23 cellular contexts compared by ENCODE assay signal in genomic region chr6:143607168-143607567, GRCh38.
A peak's percentile ranks its signal among the peaks of the same experiment; 100 is the strongest.
DNase-seq lines count a peak whose midpoint lies in the region; ATAC-seq and TF ChIP-seq lines count a peak whose summit lies in the region.
"Had no signal": no experiment of that assay in that cellular context is flagged by ENCODE, and none has a peak within 500 bp of the region (broad histone marks: within the 10 kb centered on the region; RNA-seq: fewer than 3 reads in every experiment).

No MANE protein-coding gene starts in this region.

- ATAC-seq in activated CD8-positive, alpha-beta T cell treated with anti-CD3 and anti-CD28 coated beads for 36 hours, result peak; percentile 55
- ATAC-seq in activated CD8-positive, alpha-beta T cell treated with anti-CD3 and anti-CD28 coated beads, Interleukin-2, amount 10 ng/mL, durations not matched to agents 7 days and 5 days, result no peak
- ATAC-seq in Panc1 (no peak), left lobe of liver (peak; percentile 21), GM19455 (IDR thresholded peaks at IDR 0.05; ENCODE audit: unreplicated experiment) (no peak)
- ATAC-seq in stimulated activated memory B cell treated with anti-CD40 and anti-IgM and Interleukin-4, amounts not matched to agents 10 μg/mL and 1 μg/mL and 100 μg/mL, for 72 hours, result no peak
- ATAC-seq: CD8-positive, alpha-beta T cell had no signal

- CTCF ChIA-PET in activated CD8-positive, alpha-beta T cell treated with anti-CD3 and anti-CD28 coated beads for 36 hours (lab: Charles Lee), result no interaction called here
- CTCF ChIA-PET in activated CD8-positive, alpha-beta T cell treated with anti-CD3 and anti-CD28 coated beads, Interleukin-2, amount 10 ng/mL, durations not matched to agents 7 days and 5 days (lab: Charles Lee), result no interaction called here
- CTCF ChIA-PET in Panc1 (lab: Charles Lee), result no interaction called here

- no peak for TF ChIP-seq CTCF in activated CD8-positive, alpha-beta T cell treated with anti-CD3 and anti-CD28 coated beads for 36 hours (IDR thresholded peaks at IDR 0.05)
- TF ChIP-seq CTCF in Panc1 (IDR thresholded peaks at IDR 0.05), result no peak
- no peak for TF ChIP-seq CTCF in VCaP (conservative IDR thresholded peaks at IDR 0.05)

- no peaks in the 10 kb centered on the region for H3K9me3 ChIP-seq in Panc1 (ENCODE audit: control insufficient read depth, insufficient read depth, low read depth, low read length)

- intact Hi-C loops in activated CD8-positive, alpha-beta T cell treated with anti-CD3 and anti-CD28 coated beads for 36 hours (cut with micrococcal nuclease), result no loop called here
- intact Hi-C loops in Panc1 (cut with micrococcal nuclease; ENCODE audit: unreplicated experiment), result no loop called here

- POLR2A ChIA-PET in activated CD8-positive, alpha-beta T cell treated with anti-CD3 and anti-CD28 coated beads for 36 hours (lab: Charles Lee), result no interaction called here
- POLR2A ChIA-PET in activated CD8-positive, alpha-beta T cell treated with anti-CD3 and anti-CD28 coated beads, Interleukin-2, amount 10 ng/mL, durations not matched to agents 7 days and 5 days (lab: Charles Lee), result no interaction called here
- POLR2A ChIA-PET in Panc1 (lab: Charles Lee), result no interaction called here

- H3K27ac Mint-ChIP-seq in activated CD8-positive, alpha-beta T cell treated with anti-CD3 and anti-CD28 coated beads for 36 hours, result no peak overlapping the region
- H3K27ac Mint-ChIP-seq in activated CD8-positive, alpha-beta T cell treated with anti-CD3 and anti-CD28 coated beads, Interleukin-2, amount 10 ng/mL, durations not matched to agents 7 days and 5 days, result no peak overlapping the region
- no peak overlapping the region for H3K27ac Mint-ChIP-seq in stimulated activated memory B cell treated with anti-CD40 and anti-IgM and Interleukin-4, amounts not matched to agents 10 μg/mL and 1 μg/mL and 100 μg/mL, for 72 hours
- H3K27ac Mint-ChIP-seq: CD8-positive, alpha-beta T cell; IgD-negative memory B cell had no signal

- no peaks in the 10 kb centered on the region for H3K27me3 Mint-ChIP-seq in activated CD8-positive, alpha-beta T cell treated with anti-CD3 and anti-CD28 coated beads for 36 hours
- H3K27me3 Mint-ChIP-seq in activated CD8-positive, alpha-beta T cell treated with anti-CD3 and anti-CD28 coated beads, Interleukin-2, amount 10 ng/mL, durations not matched to agents 7 days and 5 days (ENCODE audit: low read depth), result no peaks in the 10 kb centered on the region
- H3K27me3 Mint-ChIP-seq in stimulated activated memory B cell treated with anti-CD40 and anti-IgM and Interleukin-4, amounts not matched to agents 10 μg/mL and 1 μg/mL and 100 μg/mL, for 72 hours, result no peaks in the 10 kb centered on the region
- H3K27me3 Mint-ChIP-seq: IgD-negative memory B cell had no signal

- no peak overlapping the region for H3K4me3 ChIP-seq in Panc1 (ENCODE audit: low read depth in 2 of 2, low read length in 2 of 2)
- H3K4me3 ChIP-seq: GM23248 had no signal

- no peak overlapping the region for H3K4me3 Mint-ChIP-seq in activated CD8-positive, alpha-beta T cell treated with anti-CD3 and anti-CD28 coated beads for 36 hours
- no peak overlapping the region for H3K4me3 Mint-ChIP-seq in activated CD8-positive, alpha-beta T cell treated with anti-CD3 and anti-CD28 coated beads, Interleukin-2, amount 10 ng/mL, durations not matched to agents 7 days and 5 days
- H3K4me3 Mint-ChIP-seq in stimulated activated memory B cell treated with anti-CD40 and anti-IgM and Interleukin-4, amounts not matched to agents 10 μg/mL and 1 μg/mL and 100 μg/mL, for 72 hours, result no peak overlapping the region
- H3K4me3 Mint-ChIP-seq: CD8-positive, alpha-beta T cell; IgD-negative memory B cell had no signal

- in situ Hi-C loops in Panc1 (cut with HindIII; ENCODE audit: low pct_unique_long_range_greater_than_20kb, low sequenced_read_pairs), result no loop called here

- DNase-seq in activated CD8-positive, alpha-beta T cell treated with anti-CD3 and anti-CD28 coated beads for 36 hours, result no peak
- DNase-seq in activated CD8-positive, alpha-beta T cell treated with anti-CD3 and anti-CD28 coated beads, Interleukin-2, amount 10 ng/mL, durations not matched to agents 7 days and 5 days, result no peak
- no peak for DNase-seq in Panc1 (ENCODE audit: low read depth, low spot score)
- no peak for DNase-seq in left lobe of liver (ENCODE audit: low spot score)
- DNase-seq in SW480 (ENCODE audit: low spot score), result no peak
- DNase-seq: 8988T; AML-193; C1 segment of cervical spinal cord; CD8-positive, alpha-beta T cell; DND-41; GM23248; HCEC 1CT; NCI-H146; NCI-H2029; NCI-H226; NCI-H510A treated with DMSO at 0.1 percent for 48 hours; NCI-H748 treated with DMSO at 0.1 percent for 48 hours; NK-92 treated with Interleukin-12 subunit alpha and Interleukin-12 subunit beta, amount 100 ng/mL, for 24 hours; Right ventricle myocardium superior had no signal

- H3K27ac ChIP-seq in Panc1 (ENCODE audit: low read length) (peak overlapping the region; percentile 54; the same call in 1 of the 2 replicates), VCaP (peak overlapping the region; percentile 63)
- H3K27ac ChIP-seq: GM23248 had no signal

- H3K4me1 ChIP-seq in Panc1 (ENCODE audit: control insufficient read depth, insufficient read depth, low read length), result 0 out of 2 replicates have a peak, but pooled peaks cover 3% of the 10 kb centered on the region

- H3K27me3 ChIP-seq in Panc1 (ENCODE audit: control insufficient read depth, insufficient read depth, low read length), result no peaks in the 10 kb centered on the region

- H3K36me3 ChIP-seq in Panc1 (ENCODE audit: control insufficient read depth, insufficient read depth, low read length), result no peaks in the 10 kb centered on the region

- no TSS peak for BruUV-seq in Panc1 (replicated peaks; lab: Mats Ljungman, UMichigan)

- H3K9me3 Mint-ChIP-seq in activated CD8-positive, alpha-beta T cell treated with anti-CD3 and anti-CD28 coated beads for 36 hours, result no peaks in the 10 kb centered on the region
- no peaks in the 10 kb centered on the region for H3K9me3 Mint-ChIP-seq in activated CD8-positive, alpha-beta T cell treated with anti-CD3 and anti-CD28 coated beads, Interleukin-2, amount 10 ng/mL, durations not matched to agents 7 days and 5 days (ENCODE audit: insufficient read depth)
- no peaks in the 10 kb centered on the region for H3K9me3 Mint-ChIP-seq in stimulated activated memory B cell treated with anti-CD40 and anti-IgM and Interleukin-4, amounts not matched to agents 10 μg/mL and 1 μg/mL and 100 μg/mL, for 72 hours
- H3K9me3 Mint-ChIP-seq: CD8-positive, alpha-beta T cell; IgD-negative memory B cell had no signal

- H3K36me3 Mint-ChIP-seq in activated CD8-positive, alpha-beta T cell treated with anti-CD3 and anti-CD28 coated beads for 36 hours (ENCODE audit: low read depth), result no peaks in the 10 kb centered on the region
- no peaks in the 10 kb centered on the region for H3K36me3 Mint-ChIP-seq in activated CD8-positive, alpha-beta T cell treated with anti-CD3 and anti-CD28 coated beads, Interleukin-2, amount 10 ng/mL, durations not matched to agents 7 days and 5 days (ENCODE audit: low read depth)
- no peaks in the 10 kb centered on the region for H3K36me3 Mint-ChIP-seq in stimulated activated memory B cell treated with anti-CD40 and anti-IgM and Interleukin-4, amounts not matched to agents 10 μg/mL and 1 μg/mL and 100 μg/mL, for 72 hours
- H3K36me3 Mint-ChIP-seq: CD8-positive, alpha-beta T cell had no signal

- H3K4me1 Mint-ChIP-seq in activated CD8-positive, alpha-beta T cell treated with anti-CD3 and anti-CD28 coated beads for 36 hours (ENCODE audit: low read depth), result peaks cover 12% of the 10 kb centered on the region
- no peaks in the 10 kb centered on the region for H3K4me1 Mint-ChIP-seq in activated CD8-positive, alpha-beta T cell treated with anti-CD3 and anti-CD28 coated beads, Interleukin-2, amount 10 ng/mL, durations not matched to agents 7 days and 5 days (ENCODE audit: low read depth)
- H3K4me1 Mint-ChIP-seq in stimulated activated memory B cell treated with anti-CD40 and anti-IgM and Interleukin-4, amounts not matched to agents 10 μg/mL and 1 μg/mL and 100 μg/mL, for 72 hours, result no peaks in the 10 kb centered on the region
- H3K4me1 Mint-ChIP-seq: IgD-negative memory B cell had no signal

Comparison
In these comparisons a context has a peak if more than half of its experiments do, and no peak if none do; other contexts are left out.
1. ATAC-seq: peak in activated CD8-positive, alpha-beta T cell treated with anti-CD3 and anti-CD28 coated beads for 36 hours (single experiment) and left lobe of liver (single experiment); none in activated CD8-positive, alpha-beta T cell treated with anti-CD3 and anti-CD28 coated beads, Interleukin-2, amount 10 ng/mL, durations not matched to agents 7 days and 5 days (single experiment), Panc1 (single experiment), stimulated activated memory B cell treated with anti-CD40 and anti-IgM and Interleukin-4, amounts not matched to agents 10 μg/mL and 1 μg/mL and 100 μg/mL, for 72 hours (single experiment) and GM19455 (single experiment).